In the genomic region with DNA sequence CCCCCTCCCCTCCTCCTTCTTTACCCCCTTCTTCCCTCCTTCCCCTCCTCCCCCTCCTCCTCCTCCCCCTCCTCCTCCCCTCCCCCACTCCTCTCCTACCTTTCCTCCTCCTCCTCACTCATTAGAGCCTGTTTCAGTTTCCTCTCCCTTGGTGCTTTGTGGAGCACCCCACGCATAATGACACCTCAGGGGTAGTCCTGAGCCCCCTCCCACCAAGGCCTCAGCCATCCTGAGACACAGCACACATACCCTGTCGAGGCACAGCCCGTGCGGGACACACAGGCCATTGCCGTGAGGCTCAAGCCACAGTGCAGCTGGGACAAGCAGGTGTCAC, we compare ENCODE assay signal across 24 cellular contexts. TPM values are rescaled to one million over a fixed set of nuclear protein-coding genes. Genes with fewer than 3 reads are reported as not detected.
DNase-seq lines count a peak whose midpoint lies in the region; ATAC-seq, FAIRE-seq and TF ChIP-seq lines count a peak whose summit lies in the region.
"Had no signal": no experiment of that assay in that cellular context is flagged by ENCODE, and none has a peak within 500 bp of the region (broad histone marks: within the 10 kb centered on the region; RNA-seq: fewer than 3 reads in every experiment).

No MANE protein-coding gene starts in this region.

- no peak for FAIRE-seq in K562 (lab: Jason Lieb, UNC)
- FAIRE-seq: A549, D721Med, GM12891, GM18507 had no signal

- no peak overlapping the region; the same call in 1 of the 2 replicates for H3K4me2 ChIP-seq in GM23338
- no peak overlapping the region for H3K4me2 ChIP-seq in K562 (ENCODE audit: insufficient read depth, low read length)
- no peak overlapping the region for H3K4me2 ChIP-seq in neural progenitor cell
- H3K4me2 ChIP-seq: A549 had no signal

- intact Hi-C loops in K562 (cut with micrococcal nuclease) = no loop called here

- ATAC-seq in GM23338 (peak; percentile 10), K562 (no peak)

- DNase-seq in GM23338 (ENCODE audit: low spot score) (no peak), K562 (ENCODE audit: extremely low read depth in 1 of 4, low spot score in 3 of 4) (no peak), neural progenitor cell (ENCODE audit: low spot score) (peak; percentile 39), NCI-H510A (lab: John Stamatoyannopoulos, UW) (no peak), COLO829 (ENCODE audit: low spot score) (no peak), Peyer's patch (no peak), NCI-H1694 treated with DMSO at 0.1 percent for 48 hours (lab: John Stamatoyannopoulos, UW) (no peak)
- DNase-seq: 8988T; ACHN; AML-193; BE2C; CD4-positive, alpha-beta memory T cell; DMS 273 treated with DMSO at 0.1 percent for 48 hours; DMS79; GF-D8; GOT3 had no signal

- in situ Hi-C loops in K562 (cut with MboI) = no loop called here

- no peaks in the 10 kb centered on the region for H3K9me2 ChIP-seq in GM23338 (ENCODE audit: insufficient read depth)

- H3K4me3 ChIP-seq in GM23338 (no peak overlapping the region), HEK293 (ENCODE audit: low read depth, low read length) (no peak overlapping the region), K562 (no peak overlapping the region), neural progenitor cell (no peak overlapping the region), Peyer's patch (no peak overlapping the region)
- H3K4me3 ChIP-seq: A549; BLaER1 treated with 17β-estradiol and CSF1 and Interleukin-3, amounts not matched to agents 10 nM and 100 nM; HAP-1 had no signal

- no peaks in the 10 kb centered on the region for H4K20me1 ChIP-seq in GM23338 (replicated peaks; ENCODE audit: insufficient read depth)
- peaks cover 37% of the 10 kb centered on the region for H4K20me1 ChIP-seq in K562 (replicated peaks; ENCODE audit: control insufficient read depth, insufficient read depth, low read length)
- H4K20me1 ChIP-seq in neural progenitor cell (ENCODE audit: low read depth) = peaks cover 4% of the 10 kb centered on the region

- no peaks in the 10 kb centered on the region for H3K27me3 ChIP-seq in GM23338 (ENCODE audit: insufficient read depth)
- H3K27me3 ChIP-seq in K562 (ENCODE audit: control insufficient read depth in 2 of 2, insufficient read depth in 2 of 2, low read length in 2 of 2) = peaks cover 28 to 85% of the 10 kb centered on the region in 2 experiments
- no peaks in the 10 kb centered on the region for H3K27me3 ChIP-seq in neural progenitor cell
- peaks cover 0 to 17% of the 10 kb centered on the region in 2 donors for H3K27me3 ChIP-seq in Peyer's patch
- H3K27me3 ChIP-seq: BE2C had no signal

- H3K4me3 Mint-ChIP-seq in GM23338 = peak overlapping the region; percentile 16; the same call in 1 of the 3 replicates
- H3K4me3 Mint-ChIP-seq in neural progenitor cell = peak overlapping the region; percentile 27
- H3K4me3 Mint-ChIP-seq: CD4-positive, alpha-beta memory T cell had no signal

- H3K27me3 Mint-ChIP-seq in GM23338 (ENCODE audit: insufficient read depth, low read depth, poor library complexity) (peaks cover 15% of the 10 kb centered on the region), neural progenitor cell (ENCODE audit: insufficient read depth, low read depth) (peaks cover 16% of the 10 kb centered on the region)

- H3K79me2 ChIP-seq in GM23338 (replicated peaks; ENCODE audit: insufficient read depth) (no peaks in the 10 kb centered on the region), K562 (ENCODE audit: control insufficient read depth, insufficient read depth, low read length) (no peaks in the 10 kb centered on the region), neural progenitor cell (ENCODE audit: low read depth) (no peaks in the 10 kb centered on the region)

- H3K27ac Mint-ChIP-seq in GM23338 = no peak overlapping the region
- H3K27ac Mint-ChIP-seq in neural progenitor cell = peak overlapping the region; percentile 69
- H3K27ac Mint-ChIP-seq: CD4-positive, alpha-beta memory T cell had no signal

- CTCF ChIA-PET in HEK293 (lab: Yijun Ruan, JAX) = interaction anchor here (1.2 kb wide), 1 partner anchor 36 kb away, joined by 4 read pairs; no protein-coding TSS in a partner anchor
- CTCF ChIA-PET in K562 (lab: Yijun Ruan, JAX; ENCODE audit: low intra/inter-chr PET ratio) = no interaction called here

- no peak for TF ChIP-seq CTCF in GM23338 (conservative IDR thresholded peaks at IDR 0.05; ENCODE audit: low read depth in 2 of 2)
- TF ChIP-seq CTCF in HEK293 (tag by site-specific recombination; IDR thresholded peaks at IDR 0.05) = no peak
- no peak for TF ChIP-seq CTCF in K562 (IDR thresholded peaks at IDR 0.05 in 2 of 3, conservative IDR thresholded peaks at IDR 0.05 in 1 of 3; ENCODE audit: insufficient read depth in 2 of 3, low read depth in 1 of 3, low read length in 3 of 3)
- no peak for TF ChIP-seq CTCF in neural progenitor cell (IDR thresholded peaks at IDR 0.05)
- TF ChIP-seq CTCF in Peyer's patch (IDR thresholded peaks at IDR 0.05) = no peak

- H2AFZ ChIP-seq in GM23338 (no peak overlapping the region), K562 (ENCODE audit: low read depth, low read length) (no peak overlapping the region), neural progenitor cell (replicated peaks) (no peak overlapping the region)

- H3K36me3 ChIP-seq in GM23338 (ENCODE audit: insufficient read depth) (no peaks in the 10 kb centered on the region), HEK293 (ENCODE audit: control insufficient read depth in 2 of 2, insufficient read depth in 1 of 2, low read length in 2 of 2) (no peaks in the 10 kb centered on the region), K562 (ENCODE audit: control insufficient read depth, insufficient read depth, low read length) (no peaks in the 10 kb centered on the region), neural progenitor cell (no peaks in the 10 kb centered on the region), Peyer's patch (no peaks in the 10 kb centered on the region)
- H3K36me3 ChIP-seq: BLaER1 treated with 17β-estradiol and CSF1 and Interleukin-3, amounts not matched to agents 10 nM and 100 nM; HAP-1 had no signal

- POLR2A ChIA-PET in HEK293 (lab: Yijun Ruan, JAX) (no interaction called here), K562 (lab: Yijun Ruan, JAX) (interaction anchor here (0.7 to 1.7 kb wide), 2 partner anchors 14 to 25 kb away, joined by 4 to 6 read pairs; no protein-coding TSS in a partner anchor)

- no peak for TF ChIP-seq EP300 in K562 (IDR thresholded peaks at IDR 0.05; ENCODE audit: low read length)

- peaks cover 15% of the 10 kb centered on the region; the same call in 1 of the 2 replicates for H3K4me1 ChIP-seq in GM23338 (ENCODE audit: insufficient read depth)
- no peaks in the 10 kb centered on the region for H3K4me1 ChIP-seq in HEK293 (ENCODE audit: control insufficient read depth, insufficient read depth, low read length)
- H3K4me1 ChIP-seq in K562 (replicated peaks in 1 of 2; ENCODE audit: control insufficient read depth in 2 of 2, insufficient read depth in 2 of 2, low read length in 2 of 2) = peaks cover 5 to 45% of the 10 kb centered on the region in 2 experiments; a peak in 4 of 5 replicates
- peaks cover 59% of the 10 kb centered on the region for H3K4me1 ChIP-seq in neural progenitor cell
- H3K4me1 ChIP-seq in Peyer's patch = no peaks in the 10 kb centered on the region
- H3K4me1 ChIP-seq: A549, HAP-1 had no signal

- H3K9me3 ChIP-seq in HEK293 (ENCODE audit: control insufficient read depth, insufficient read depth, low read depth, low read length) (no peaks in the 10 kb centered on the region), K562 (replicated peaks; ENCODE audit: control insufficient read depth, insufficient read depth, low read depth, low read length) (no peaks in the 10 kb centered on the region), neural progenitor cell (ENCODE audit: low read depth) (no peaks in the 10 kb centered on the region), Peyer's patch (no peaks in the 10 kb centered on the region)
- H3K9me3 ChIP-seq: A549, BE2C, HAP-1 had no signal

- no peak for TF ChIP-seq RAD21 in K562 (CRISPR knock-in tag; conservative IDR thresholded peaks at IDR 0.05 in 1 of 2, IDR thresholded peaks at IDR 0.05 in 1 of 2)

- no peaks in the 10 kb centered on the region for H3K9me1 ChIP-seq in K562 (ENCODE audit: control insufficient read depth, insufficient read depth, low read length)

- H3K9ac ChIP-seq in K562 (ENCODE audit: insufficient read depth in 1 of 2, low read depth in 2 of 2, low read length in 2 of 2) (no peak overlapping the region), neural progenitor cell (no peak overlapping the region)
- H3K9ac ChIP-seq: BLaER1 treated with 17β-estradiol and CSF1 and Interleukin-3, amounts not matched to agents 10 nM and 100 nM had no signal

- H3K9me3 Mint-ChIP-seq in GM23338 = no peaks in the 10 kb centered on the region
- no peaks in the 10 kb centered on the region for H3K9me3 Mint-ChIP-seq in neural progenitor cell

- no peaks in the 10 kb centered on the region for H3F3A ChIP-seq in GM23338 (replicated peaks; ENCODE audit: low read depth)
- H3F3A ChIP-seq in neural progenitor cell (ENCODE audit: low read depth) = peaks cover 41% of the 10 kb centered on the region

- BruUV-seq in K562 (replicated peaks; lab: Mats Ljungman, UMichigan) = no TSS peak

- no peaks in the 10 kb centered on the region for H3K36me3 Mint-ChIP-seq in GM23338 (ENCODE audit: low read depth)
- H3K36me3 Mint-ChIP-seq in neural progenitor cell = no peaks in the 10 kb centered on the region
- H3K36me3 Mint-ChIP-seq: CD4-positive, alpha-beta memory T cell had no signal

- TF ChIP-seq POLR2A in K562 (conservative IDR thresholded peaks at IDR 0.05) = no peak
- TF ChIP-seq POLR2A in Peyer's patch (IDR thresholded peaks at IDR 0.05) = no peak

- H3K27ac ChIP-seq in GM23338 (ENCODE audit: low read depth) = no peak overlapping the region
- H3K27ac ChIP-seq in HEK293 (ENCODE audit: extremely low read depth, low read depth, low read length) = no peak overlapping the region
- H3K27ac ChIP-seq in K562 (ENCODE audit: extremely low read depth, low read depth, low read length) = no peak overlapping the region
- H3K27ac ChIP-seq in neural progenitor cell = no peak overlapping the region
- H3K27ac ChIP-seq in Peyer's patch = no peak overlapping the region
- H3K27ac ChIP-seq: A549; BLaER1 treated with 17β-estradiol and CSF1 and Interleukin-3, amounts not matched to agents 10 nM and 100 nM had no signal

- 0% methylated on average over 5 of the region's 5 CpGs for WGBS in K562 (ENCODE audit: insufficient coverage, low coverage, missing lambda C conversion rate)

- H3K4me1 Mint-ChIP-seq in GM23338 (peaks cover 41% of the 10 kb centered on the region), neural progenitor cell (peaks cover 37% of the 10 kb centered on the region)
- H3K4me1 Mint-ChIP-seq: CD4-positive, alpha-beta memory T cell had no signal

RNA-seq across cellular contexts. Expression of a gene that starts 35.4 kb away (rescaled TPM):
- total RNA-seq in GM23338 (2014; rRNA removed; shearing (Covaris generic)) = not detected in 2 replicates
- polyA plus RNA-seq in GM23338 (2016; fragmentation: Nextera tagmentation; extraction: Ambion mirVana) (not detected in 2 replicates), K562 (2011; rRNA removed) (not detected in 2 replicates), K562 (2014; fragmentation: Illumina TruSeq; extraction: Trizol) (not detected in 2 replicates), K562 (2014; fragmentation: Nextera tagmentation; extraction: Ambion mirVana) (not detected), K562 (2014; rRNA removed) (not detected in 2 replicates)
- total RNA-seq in K562 (2011; cell fraction: chromatin; rRNA removed; ENCODE audit: low replicate concordance) = not detected in 2 replicates
- total RNA-seq in K562 (2011; cell fraction: nucleolus; rRNA removed) = not detected in 2 replicates
- total RNA-seq in K562 (2011; cell fraction: nucleoplasm; rRNA removed) = not detected in 2 replicates
- total RNA-seq in K562 (2014; rRNA removed) (0.08 TPM in 1 of 2 replicates, not detected in the other), K562 (2014; rRNA removed; fragmentation: Illumina TruSeq; extraction: Trizol) (not detected in 2 replicates), K562 (2015; rRNA removed; fragmentation: Illumina TruSeq; extraction: Trizol) (not detected in 2 replicates), K562 (2021) (0.16 TPM in 1 of 2 replicates, not detected in the other), neural progenitor cell (ENCODE audit: low replicate concordance) (not detected in 2 replicates), Peyer's patch (1 to 10 TPM; 1.6 to 7.4 (median 3.6) TPM)
- polyA plus RNA-seq in K562 (2011; cell fraction: cytosol; rRNA removed) = not detected in 2 replicates
- 0.06 and 0.08 TPM in 2 replicates for polyA plus RNA-seq in K562 (2011; cell fraction: nucleus; rRNA removed)
- not detected in 2 replicates for polyA plus RNA-seq in K562 (2012)
- polyA minus RNA-seq in K562 (2011; rRNA and poly(A)+ RNA removed) = not detected in 2 replicates
- not detected in 2 replicates for polyA minus RNA-seq in K562 (2011; cell fraction: cytosol; rRNA and poly(A)+ RNA removed)
- not detected in 2 replicates for polyA minus RNA-seq in K562 (2011; cell fraction: nucleus; rRNA and poly(A)+ RNA removed)
- total RNA-seq: G401 had no signal
- polyA plus RNA-seq: CD4-positive, alpha-beta memory T cell had no signal

RNA-seq across cellular contexts. Expression of a gene that starts 53.4 kb away (rescaled TPM):
- 3.9 and 7.3 TPM in 2 replicates for total RNA-seq in GM23338 (2014; rRNA removed; shearing (Covaris generic))
- polyA plus RNA-seq in GM23338 (2016; fragmentation: Nextera tagmentation; extraction: Ambion mirVana) (0.92 and 1.1 TPM in 2 replicates), K562 (2011; rRNA removed) (not detected in 2 replicates), K562 (2014; fragmentation: Illumina TruSeq; extraction: Trizol) (not detected in 2 replicates), K562 (2014; fragmentation: Nextera tagmentation; extraction: Ambion mirVana) (not detected), K562 (2014; rRNA removed) (not detected in 2 replicates)
- total RNA-seq in K562 (2011; cell fraction: chromatin; rRNA removed; ENCODE audit: low replicate concordance) = not detected in 2 replicates
- not detected in 2 replicates for total RNA-seq in K562 (2011; cell fraction: nucleolus; rRNA removed)
- not detected in 2 replicates for total RNA-seq in K562 (2011; cell fraction: nucleoplasm; rRNA removed)
- total RNA-seq in K562 (2014; rRNA removed) (not detected in 2 replicates), K562 (2014; rRNA removed; fragmentation: Illumina TruSeq; extraction: Trizol) (not detected in 2 replicates), K562 (2015; rRNA removed; fragmentation: Illumina TruSeq; extraction: Trizol) (not detected in 2 replicates), K562 (2021) (not detected in 2 replicates), neural progenitor cell (ENCODE audit: low replicate concordance) (1.2 and 3.6 TPM in 2 replicates), Peyer's patch (under 1 TPM in 1 of 4 donors, not detected in 3; 0.18 TPM)
- polyA plus RNA-seq in K562 (2011; cell fraction: cytosol; rRNA removed) = 0.03 TPM in 1 of 2 replicates, not detected in the other
- not detected in 2 replicates for polyA plus RNA-seq in K562 (2011; cell fraction: nucleus; rRNA removed)
- polyA plus RNA-seq in K562 (2012) = 0.06 TPM in 1 of 2 replicates, not detected in the other
- not detected in 2 replicates for polyA minus RNA-seq in K562 (2011; rRNA and poly(A)+ RNA removed)
- not detected in 2 replicates for polyA minus RNA-seq in K562 (2011; cell fraction: cytosol; rRNA and poly(A)+ RNA removed)
- not detected in 2 replicates for polyA minus RNA-seq in K562 (2011; cell fraction: nucleus; rRNA and poly(A)+ RNA removed)
- total RNA-seq: CD4-positive, alpha-beta memory T cell; G401 had no signal
- polyA plus RNA-seq: CD4-positive, alpha-beta memory T cell had no signal
